ENCODE assay signal across 10 cellular contexts in the genomic region with DNA sequence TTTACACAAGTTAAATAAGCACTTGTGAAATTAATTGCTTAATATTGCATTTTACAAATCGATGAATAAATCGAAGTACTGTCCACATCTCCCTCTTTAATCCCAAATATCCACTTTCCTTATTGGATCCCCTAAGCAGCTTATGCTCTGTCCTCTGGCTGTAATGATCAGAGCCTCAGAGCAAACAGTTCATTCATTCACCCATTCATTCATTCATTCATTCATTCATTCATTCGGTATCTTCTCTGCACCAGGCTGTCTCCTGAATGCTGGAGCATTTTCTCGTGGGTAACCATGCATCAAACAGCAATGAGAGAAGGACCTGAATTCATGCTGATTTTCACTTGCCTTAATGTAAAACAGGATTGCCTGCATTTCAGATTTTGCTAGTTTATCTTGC.
"Had no signal": no experiment of that assay in that cellular context is flagged by ENCODE, and none has a peak within 500 bp of the region (broad histone marks: within the 10 kb centered on the region; RNA-seq: fewer than 3 reads in every experiment).

No MANE protein-coding gene starts in this region.

- ATAC-seq: HCT116, HepG2 had no signal

- H3K9ac ChIP-seq: GM23248 had no signal

- H3K4me3 ChIP-seq: GM23248 had no signal

- H3K27ac ChIP-seq: GM23248, HL-60 had no signal

- H3K36me3 Mint-ChIP-seq: IgD-negative memory B cell had no signal

- H2AFZ ChIP-seq: GM23248 had no signal

- H3K27ac Mint-ChIP-seq: H9, HFFc6, IgD-negative memory B cell had no signal

- H3K9me3 Mint-ChIP-seq: H9, IgD-negative memory B cell had no signal

- FAIRE-seq: H54, HepG2 had no signal

- DNase-seq: GM23248, GOT3, H9, HFFc6, KG1 had no signal

- H3K4me3 Mint-ChIP-seq: H9, HFFc6 had no signal
